Comparison of ENCODE assay signal across 30 cellular contexts in genomic region chr1:29159773-29160172, GRCh38. TPM values are rescaled to one million over a fixed set of nuclear protein-coding genes. Genes with fewer than 3 reads are reported as not detected.
"Had no signal": no experiment of that assay in that cellular context is flagged by ENCODE, and none has a peak within 500 bp of the region (broad histone marks: within the 10 kb centered on the region; RNA-seq: fewer than 3 reads in every experiment).

No MANE protein-coding gene starts in this region.

- H3K36me3 ChIP-seq: breast epithelium had no signal

- H3K27me3 ChIP-seq: adrenal gland, body of pancreas, breast epithelium, SJSA1 had no signal

- H3K4me3 ChIP-seq: adrenal gland, body of pancreas, breast epithelium, SJSA1 had no signal

- H3K27ac ChIP-seq: adrenal gland, body of pancreas, breast epithelium, SJSA1 had no signal

- H3K9me3 Mint-ChIP-seq: activated B cell treated with CpG ODN at 0.5 μM for 24 hours; activated CD4-positive, alpha-beta memory T cell treated with anti-CD3 and anti-CD28 coated beads for 36 hours; activated naive CD4-positive, alpha-beta T cell treated with anti-CD3 and anti-CD28 coated beads for 36 hours; activated naive CD4-positive, alpha-beta T cell treated with anti-CD3 and anti-CD28 coated beads, Interleukin-2, amount 50 U/mL, for 72 hours; activated T-cell treated with anti-CD3 and anti-CD28 coated beads, Interleukin-2, amount 50 U/mL, for 4 hours; activated T-helper 1 cell treated with anti-CD3 and anti-CD28 coated beads, Interleukin-12 subunit alpha, Interleukin-12 subunit beta, Interleukin-2, Interleukin-4 antibody, amounts not matched to agents 30 ng/mL and 10 ng/mL and 1 ng/mL, durations not matched to agents 14 hours and 24 hours and 36 hours had no signal

- H3K4me3 Mint-ChIP-seq: activated B cell treated with CpG ODN at 0.5 μM for 24 hours; activated CD4-positive, alpha-beta memory T cell treated with anti-CD3 and anti-CD28 coated beads for 36 hours; activated naive CD4-positive, alpha-beta T cell treated with anti-CD3 and anti-CD28 coated beads for 36 hours; activated T-cell treated with anti-CD3 and anti-CD28 coated beads, Interleukin-2, amount 50 U/mL, for 4 hours; activated T-helper 1 cell treated with anti-CD3 and anti-CD28 coated beads, Interleukin-12 subunit alpha, Interleukin-12 subunit beta, Interleukin-2, Interleukin-4 antibody, amounts not matched to agents 30 ng/mL and 10 ng/mL and 1 ng/mL, durations not matched to agents 14 hours and 24 hours and 36 hours had no signal

- DNase-seq: activated B cell treated with CpG ODN at 0.5 μM for 24 hours; activated CD4-positive, alpha-beta memory T cell treated with anti-CD3 and anti-CD28 coated beads for 36 hours; activated CD4-positive, alpha-beta T cell treated with anti-CD3 and anti-CD28 coated beads for 4 hours; activated CD4-positive, alpha-beta T cell treated with anti-CD3 and anti-CD28 coated beads, Interleukin-2, amount 50 U/mL, for 1 hour; activated CD4-positive, CD25-positive, alpha-beta regulatory T cell treated with anti-CD3 and anti-CD28 coated beads, Interleukin-2, amount 50 U/mL, for 72 hours; activated CD8-positive, alpha-beta memory T cell treated with anti-CD3 and anti-CD28 coated beads, Interleukin-2, amount 50 U/mL, for 4 hours; activated gamma-delta T cell treated with Interleukin-2 at 50 U/mL for 16 hours; activated naive CD4-positive, alpha-beta T cell treated with anti-CD3 and anti-CD28 coated beads for 36 hours; activated T-cell treated with anti-CD3 and anti-CD28 coated beads for 4 hours; activated T-cell treated with anti-CD3 and anti-CD28 coated beads, Interleukin-2, amount 50 U/mL, for 4 hours; body of pancreas; caudate nucleus; NCI-H1105; NCI-H1417 treated with DMSO at 0.1 percent for 48 hours; NCI-H187 treated with DMSO at 0.1 percent for 48 hours; NCI-H2081 treated with DMSO at 0.1 percent for 48 hours; NCI-H226; NCI-H446 treated with DMSO at 0.1 percent for 48 hours; NCI-H524 treated with DMSO at 0.1 percent for 48 hours; SHP77 treated with DMSO at 0.1 percent for 48 hours; T1000 had no signal

- FAIRE-seq: astrocyte had no signal

- ATAC-seq: activated naive CD4-positive, alpha-beta T cell treated with anti-CD3 and anti-CD28 coated beads, Interleukin-2, amount 50 U/mL, for 72 hours; activated T-cell treated with anti-CD3 and anti-CD28 coated beads, Interleukin-2, amount 50 U/mL, for 4 hours; body of pancreas; Panc1 had no signal

- H3K4me1 ChIP-seq: SJSA1 had no signal

- H3K9me3 ChIP-seq: adrenal gland, body of pancreas, breast epithelium, SJSA1 had no signal

- H3K27ac Mint-ChIP-seq: activated B cell treated with CpG ODN at 0.5 μM for 24 hours; activated CD4-positive, alpha-beta memory T cell treated with anti-CD3 and anti-CD28 coated beads for 36 hours; activated naive CD4-positive, alpha-beta T cell treated with anti-CD3 and anti-CD28 coated beads for 36 hours; activated T-helper 1 cell treated with anti-CD3 and anti-CD28 coated beads, Interleukin-12 subunit alpha, Interleukin-12 subunit beta, Interleukin-2, Interleukin-4 antibody, amounts not matched to agents 30 ng/mL and 10 ng/mL and 1 ng/mL, durations not matched to agents 14 hours and 24 hours and 36 hours had no signal

- H3K27me3 Mint-ChIP-seq: activated B cell treated with CpG ODN at 0.5 μM for 24 hours; activated CD4-positive, alpha-beta memory T cell treated with anti-CD3 and anti-CD28 coated beads for 36 hours had no signal

RNA-seq across cellular contexts. Expression of gene TMEM200B, which starts 36.1 kb away (rescaled TPM):
- total RNA-seq: activated B cell treated with CpG ODN at 0.5 μM for 24 hours; T-helper 1 cell treated with Interleukin-12 subunit alpha and Interleukin-12 subunit beta and Interleukin-4 antibody, amounts not matched to agents 30 ng/mL and 1 ng/mL, for 36 hours; T-helper 2 cell treated with Interferon-gamma antibody and Interleukin-4, amounts not matched to agents 100 ng/mL and 5 ng/mL, for 36 hours had no signal
